In the genomic region with DNA sequence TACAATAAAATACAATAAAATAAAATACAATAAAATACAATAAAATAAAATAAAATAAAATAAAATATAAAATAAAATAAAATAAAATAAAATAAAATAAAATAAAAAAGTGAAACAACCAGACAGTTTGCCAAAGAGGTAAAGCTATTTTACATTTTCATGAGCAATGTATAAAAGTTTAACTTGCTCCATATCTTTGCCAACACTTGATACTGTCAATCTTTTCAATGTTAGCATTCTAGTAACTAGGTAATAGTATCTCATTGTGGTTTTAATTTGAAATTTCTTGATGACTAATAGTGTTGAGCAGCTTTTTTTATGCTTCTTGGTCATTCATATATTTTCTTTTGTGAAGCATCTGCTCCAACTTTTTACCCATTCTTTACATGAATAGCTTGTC, we compare ENCODE assay signal across 27 cellular contexts.
"Had no signal": no experiment of that assay in that cellular context is flagged by ENCODE, and none has a peak within 500 bp of the region (broad histone marks: within the 10 kb centered on the region; RNA-seq: fewer than 3 reads in every experiment).

No MANE protein-coding gene starts in this region.

- H3K27me3 Mint-ChIP-seq: activated CD4-positive, alpha-beta memory T cell treated with anti-CD3 and anti-CD28 coated beads, Interleukin-2, amount 10 ng/mL, durations not matched to agents 7 days and 5 days; activated naive CD8-positive, alpha-beta T cell treated with anti-CD3 and anti-CD28 coated beads, Interleukin-2, amount 10 ng/mL, durations not matched to agents 7 days and 5 days; dendritic cell treated with granulocyte-macrophage colony-stimulating factor and Interleukin-4, amounts not matched to agents 40 ng/mL and 50 ng/mL, for 4 days; naive thymus-derived CD4-positive, alpha-beta T cell; stimulated activated naive CD8-positive, alpha-beta T cell treated with anti-CD3 and anti-CD28 coated beads, Interleukin-15, Interleukin-2, amounts not matched to agents 100 ng/mL and 50 ng/mL, for 24 hours had no signal

- H3K9ac ChIP-seq: neural progenitor cell had no signal

- H3K27ac Mint-ChIP-seq: activated CD4-positive, alpha-beta memory T cell treated with anti-CD3 and anti-CD28 coated beads, Interleukin-2, amount 10 ng/mL, durations not matched to agents 7 days and 5 days; activated naive CD8-positive, alpha-beta T cell treated with anti-CD3 and anti-CD28 coated beads, Interleukin-2, amount 10 ng/mL, durations not matched to agents 7 days and 5 days; activated T-helper 2 cell treated with anti-CD3 and anti-CD28 coated beads, Interferon-gamma antibody, Interleukin-2, Interleukin-4, amounts not matched to agents 10 μg/mL and 5 μg/mL and 100 μg/mL, durations not matched to agents 14 hours and 24 hours and 36 hours; dendritic cell treated with granulocyte-macrophage colony-stimulating factor and Interleukin-4, amounts not matched to agents 40 ng/mL and 50 ng/mL, for 4 days; neural progenitor cell; stimulated activated naive CD8-positive, alpha-beta T cell treated with anti-CD3 and anti-CD28 coated beads, Interleukin-15, Interleukin-2, amounts not matched to agents 100 ng/mL and 50 ng/mL, for 24 hours; T-helper 2 cell treated with Interferon-gamma antibody and Interleukin-4, amounts not matched to agents 5 μg/mL and 100 μg/mL, for 36 hours had no signal

- H3K36me3 ChIP-seq: neural progenitor cell, prostate gland, uterus had no signal

- DNase-seq: activated CD4-positive, alpha-beta memory T cell treated with anti-CD3 and anti-CD28 coated beads, Interleukin-2, amount 10 ng/mL, durations not matched to agents 7 days and 5 days; activated CD4-positive, alpha-beta T cell treated with anti-CD3 and anti-CD28 coated beads for 48 hours; activated CD4-positive, CD25-positive, alpha-beta regulatory T cell; activated naive CD4-positive, alpha-beta T cell treated with Interleukin-2 at 50 U/mL for 16 hours; activated naive CD8-positive, alpha-beta T cell treated with anti-CD3 and anti-CD28 coated beads, Interleukin-2, amount 10 ng/mL, durations not matched to agents 7 days and 5 days; activated T-cell treated with anti-CD3 and anti-CD28 coated beads, Interleukin-2, amount 50 U/mL, for 1 hour; anterior cingulate cortex; brain microvascular endothelial cell; cerebellar nuclear complex; effector CD8-positive, alpha-beta T cell; foreskin keratinocyte; glutamatergic neuron; left ventricle myocardium superior; mucosa of descending colon; naive thymus-derived CD4-positive, alpha-beta T cell; stimulated activated CD4-positive, alpha-beta T cell treated with anti-CD3 and anti-CD28 coated beads, Interleukin-15, amount 100 ng/mL, for 24 hours; stimulated activated CD4-positive, alpha-beta T cell treated with anti-CD3 and anti-CD28 coated beads, Interleukin-2, amount 100 ng/mL, for 48 hours; uterus had no signal

- H3K4me1 ChIP-seq: neural progenitor cell, prostate gland had no signal

- H3K27ac ChIP-seq: brain microvascular endothelial cell, foreskin keratinocyte, neural progenitor cell, prostate gland, right atrium auricular region, skin epidermis, tibial nerve, uterus had no signal

- H2AFZ ChIP-seq: neural progenitor cell had no signal

- H3K4me1 Mint-ChIP-seq: neural progenitor cell had no signal

- H3K4me3 Mint-ChIP-seq: activated CD4-positive, alpha-beta memory T cell treated with anti-CD3 and anti-CD28 coated beads, Interleukin-2, amount 10 ng/mL, durations not matched to agents 7 days and 5 days; activated naive CD8-positive, alpha-beta T cell treated with anti-CD3 and anti-CD28 coated beads, Interleukin-2, amount 10 ng/mL, durations not matched to agents 7 days and 5 days; dendritic cell treated with granulocyte-macrophage colony-stimulating factor and Interleukin-4, amounts not matched to agents 40 ng/mL and 50 ng/mL, for 4 days; naive thymus-derived CD4-positive, alpha-beta T cell; neural progenitor cell; stimulated activated naive CD8-positive, alpha-beta T cell treated with anti-CD3 and anti-CD28 coated beads, Interleukin-15, Interleukin-2, amounts not matched to agents 100 ng/mL and 50 ng/mL, for 24 hours; T-helper 2 cell treated with Interferon-gamma antibody and Interleukin-4, amounts not matched to agents 5 μg/mL and 100 μg/mL, for 36 hours had no signal

- H3K27me3 ChIP-seq: brain microvascular endothelial cell, foreskin keratinocyte, neural progenitor cell, right atrium auricular region, tibial nerve, uterus had no signal

- H3K9me3 ChIP-seq: mucosa of descending colon, prostate gland, uterus had no signal

- H3K4me3 ChIP-seq: mucosa of descending colon, neural progenitor cell, prostate gland, right atrium auricular region, skin epidermis, tibial nerve, uterus had no signal

- H3K4me2 ChIP-seq: neural progenitor cell had no signal
